ENCODE assay signal across 11 cellular contexts in genomic region chr17:51050291-51051033, GRCh38.
DNase-seq lines count a peak whose midpoint lies in the region; ATAC-seq, FAIRE-seq and TF ChIP-seq lines count a peak whose summit lies in the region.
"Had no signal": no experiment of that assay in that cellular context is flagged by ENCODE, and none has a peak within 500 bp of the region (broad histone marks: within the 10 kb centered on the region; RNA-seq: fewer than 3 reads in every experiment).

No MANE protein-coding gene starts in this region.

- no peak for TF ChIP-seq CTCF in dorsolateral prefrontal cortex (IDR thresholded peaks at IDR 0.05 in 54 of 56, conservative IDR thresholded peaks at IDR 0.05 in 2 of 56; ENCODE audit: low read depth in 1 of 56, partially characterized antibody in 56 of 56)

- ATAC-seq in GM21528 (IDR thresholded peaks at IDR 0.05; ENCODE audit: low FRiP score, unreplicated experiment), result peak; percentile 86
- ATAC-seq in HG03432 (IDR thresholded peaks at IDR 0.05; ENCODE audit: unreplicated experiment), result peak; percentile 92
- ATAC-seq in natural killer cell treated with Interleukin-12 subunit alpha and Interleukin-12 subunit beta and Interleukin-15 and Interleukin-18, amount 100 ng/mL, for 72 hours, result no peak
- ATAC-seq: activated naive CD8-positive, alpha-beta T cell treated with anti-CD3 and anti-CD28 coated beads, Interleukin-2, amount 50 U/mL, for 24 hours had no signal

- H3K27ac Mint-ChIP-seq in natural killer cell treated with Interleukin-12 subunit alpha and Interleukin-12 subunit beta and Interleukin-15 and Interleukin-18, amount 100 ng/mL, for 72 hours, result no peak overlapping the region
- H3K27ac Mint-ChIP-seq: activated naive CD8-positive, alpha-beta T cell treated with anti-CD3 and anti-CD28 coated beads, Interleukin-2, amount 50 U/mL, for 24 hours had no signal

- H3K27ac ChIP-seq in dorsolateral prefrontal cortex, result peak overlapping the region in 41 of 59 donors; percentile 0 to 96 (median 52)

- DNase-seq in GM18507 (ENCODE audit: extremely low spot score, insufficient read length, low read depth), result peak; percentile 38
- no peak for DNase-seq in dorsolateral prefrontal cortex
- DNase-seq in mesenteric fat pad (ENCODE audit: low spot score), result no peak
- no peak for DNase-seq in natural killer cell treated with Interleukin-12 subunit alpha and Interleukin-12 subunit beta and Interleukin-15 and Interleukin-18, amount 100 ng/mL, for 72 hours (ENCODE audit: low spot score)
- no peak for DNase-seq in activated CD8-positive, alpha-beta memory T cell treated with anti-CD3 and anti-CD28 coated beads for 24 hours
- no peak for DNase-seq in stimulated activated CD4-positive, alpha-beta T cell treated with anti-CD3 and anti-CD28 coated beads, Interleukin-2, amount 100 ng/mL, for 48 hours
- DNase-seq: activated naive CD8-positive, alpha-beta T cell treated with anti-CD3 and anti-CD28 coated beads, Interleukin-2, amount 50 U/mL, for 24 hours; glutamatergic neuron; posterior cingulate gyrus had no signal

- no peaks in the 10 kb centered on the region for H3K9me3 Mint-ChIP-seq in natural killer cell treated with Interleukin-12 subunit alpha and Interleukin-12 subunit beta and Interleukin-15 and Interleukin-18, amount 100 ng/mL, for 72 hours
- H3K9me3 Mint-ChIP-seq: activated naive CD8-positive, alpha-beta T cell treated with anti-CD3 and anti-CD28 coated beads, Interleukin-2, amount 50 U/mL, for 24 hours had no signal

- no peaks in the 10 kb centered on the region for H3K27me3 ChIP-seq in dorsolateral prefrontal cortex

- no peaks in the 10 kb centered on the region for H3K36me3 Mint-ChIP-seq in natural killer cell treated with Interleukin-12 subunit alpha and Interleukin-12 subunit beta and Interleukin-15 and Interleukin-18, amount 100 ng/mL, for 72 hours

- H3K4me3 Mint-ChIP-seq in natural killer cell treated with Interleukin-12 subunit alpha and Interleukin-12 subunit beta and Interleukin-15 and Interleukin-18, amount 100 ng/mL, for 72 hours, result no peak overlapping the region
- H3K4me3 Mint-ChIP-seq: activated naive CD8-positive, alpha-beta T cell treated with anti-CD3 and anti-CD28 coated beads, Interleukin-2, amount 50 U/mL, for 24 hours had no signal

- no peaks in the 10 kb centered on the region for H3K27me3 Mint-ChIP-seq in natural killer cell treated with Interleukin-12 subunit alpha and Interleukin-12 subunit beta and Interleukin-15 and Interleukin-18, amount 100 ng/mL, for 72 hours
- H3K27me3 Mint-ChIP-seq: activated naive CD8-positive, alpha-beta T cell treated with anti-CD3 and anti-CD28 coated beads, Interleukin-2, amount 50 U/mL, for 24 hours had no signal

- no peak overlapping the region for H3K4me3 ChIP-seq in dorsolateral prefrontal cortex

- intact Hi-C loops in dorsolateral prefrontal cortex (cut with DNase I), result loop anchor here in 1 of 2 donors (10.0 kb wide), 2 partner anchors 104 to 186 kb away; partner anchors contain the start of genes NME1 and TOB1

- peak; percentile 87 for FAIRE-seq in GM18507 (lab: Jason Lieb, UNC)

- H3K4me1 Mint-ChIP-seq in natural killer cell treated with Interleukin-12 subunit alpha and Interleukin-12 subunit beta and Interleukin-15 and Interleukin-18, amount 100 ng/mL, for 72 hours (ENCODE audit: low read depth in 2 of 2), result peaks cover 4 to 6% of the 10 kb centered on the region in 2 donors

Comparison
In these comparisons a context has a peak if more than half of its experiments do, and no peak if none do; other contexts are left out.
1. ATAC-seq: peak in GM21528 (single experiment) and HG03432 (single experiment); none in natural killer cell treated with Interleukin-12 subunit alpha and Interleukin-12 subunit beta and Interleukin-15 and Interleukin-18, amount 100 ng/mL, for 72 hours (0 of 2).